In the genomic region with DNA sequence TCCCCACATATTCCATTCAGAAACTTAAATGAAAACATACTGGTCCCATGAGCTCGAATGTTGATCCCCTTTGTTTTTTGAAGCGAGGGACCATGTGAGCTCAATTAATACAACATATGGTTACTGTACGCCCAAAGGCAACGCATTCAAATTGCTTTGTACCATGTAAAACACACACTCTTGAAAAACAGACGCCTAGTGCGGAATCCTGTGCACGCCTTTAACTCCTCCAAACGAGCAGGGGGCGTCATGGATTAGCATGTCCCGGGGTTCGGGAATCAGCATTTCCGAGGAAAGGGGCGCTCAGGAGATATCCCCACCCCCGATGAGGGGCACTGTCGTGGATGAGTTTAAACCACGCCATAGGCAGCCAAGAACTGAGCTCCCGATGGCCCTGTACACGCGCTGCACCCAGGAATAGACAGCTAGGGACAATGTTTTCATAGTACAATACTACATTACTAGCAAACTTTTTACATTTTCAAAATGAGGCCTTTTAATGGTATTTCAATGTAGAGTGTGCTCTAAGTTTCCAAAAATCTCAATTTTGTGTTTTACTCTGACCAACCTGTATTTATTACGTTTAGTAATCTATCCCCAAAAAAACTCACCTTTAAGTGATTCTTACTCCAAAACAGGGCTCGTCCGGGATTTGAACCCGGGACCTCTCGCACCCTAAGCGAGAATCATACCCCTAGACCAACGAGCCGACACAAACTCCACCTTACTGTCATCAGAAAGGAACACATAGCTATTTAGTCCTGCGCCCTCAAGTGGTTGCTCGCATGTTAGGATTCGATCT, we compare ENCODE assay signal across 1 cellular context.
A peak's percentile ranks its signal among the peaks of the same experiment; 100 is the strongest.
TF ChIP-seq lines count a peak whose summit lies in the region.

No MANE protein-coding gene starts in this region.

TF ChIP-seq in K562, 482 proteins besides CTCF, POLR2A, EP300 and RAD21 (continued from another document):
- TF ChIP-seq HBP1 (CRISPR knock-in tag; IDR thresholded peaks at IDR 0.05) = peak; percentile 53; the same call in 1 of the 2 replicates
- peak; percentile 51; the same call in 1 of the 2 replicates for TF ChIP-seq GATAD2B (IDR thresholded peaks at IDR 0.05; ENCODE audit: borderline replicate concordance)
- TF ChIP-seq POLR3A (IDR thresholded peaks at IDR 0.05; ENCODE audit: borderline replicate concordance, extremely low read depth, insufficient read depth, insufficient read length) = peak; percentile 98
- TF ChIP-seq MEIS2 (IDR thresholded peaks at IDR 0.05; ENCODE audit: partially characterized antibody) = peak; percentile 11
- peak; percentile 92 for TF ChIP-seq CTCFL (IDR thresholded peaks at IDR 0.05; ENCODE audit: borderline replicate concordance, insufficient read depth, low read depth, low read length, poor library complexity, severe bottlenecking)
- peak; percentile 24; the same call in 1 of the 2 replicates for TF ChIP-seq SMARCA4 (IDR thresholded peaks at IDR 0.05)
- TF ChIP-seq, protein P1, sequence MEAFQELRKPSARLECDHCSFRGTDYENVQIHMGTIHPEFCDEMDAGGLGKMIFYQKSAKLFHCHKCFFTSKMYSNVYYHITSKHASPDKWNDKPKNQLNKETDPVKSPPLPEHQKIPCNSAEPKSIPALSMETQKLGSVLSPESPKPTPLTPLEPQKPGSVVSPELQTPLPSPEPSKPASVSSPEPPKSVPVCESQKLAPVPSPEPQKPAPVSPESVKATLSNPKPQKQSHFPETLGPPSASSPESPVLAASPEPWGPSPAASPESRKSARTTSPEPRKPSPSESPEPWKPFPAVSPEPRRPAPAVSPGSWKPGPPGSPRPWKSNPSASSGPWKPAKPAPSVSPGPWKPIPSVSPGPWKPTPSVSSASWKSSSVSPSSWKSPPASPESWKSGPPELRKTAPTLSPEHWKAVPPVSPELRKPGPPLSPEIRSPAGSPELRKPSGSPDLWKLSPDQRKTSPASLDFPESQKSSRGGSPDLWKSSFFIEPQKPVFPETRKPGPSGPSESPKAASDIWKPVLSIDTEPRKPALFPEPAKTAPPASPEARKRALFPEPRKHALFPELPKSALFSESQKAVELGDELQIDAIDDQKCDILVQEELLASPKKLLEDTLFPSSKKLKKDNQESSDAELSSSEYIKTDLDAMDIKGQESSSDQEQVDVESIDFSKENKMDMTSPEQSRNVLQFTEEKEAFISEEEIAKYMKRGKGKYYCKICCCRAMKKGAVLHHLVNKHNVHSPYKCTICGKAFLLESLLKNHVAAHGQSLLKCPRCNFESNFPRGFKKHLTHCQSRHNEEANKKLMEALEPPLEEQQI (IDR thresholded peaks at IDR 0.05) = peak; percentile 8
- TF ChIP-seq BRD4 (IDR thresholded peaks at IDR 0.05) = peak; percentile 21
- peak; percentile 27; the same call in 1 of the 2 replicates for TF ChIP-seq DMBX1 (CRISPR knock-in tag; IDR thresholded peaks at IDR 0.05; ENCODE audit: borderline replicate concordance)
- no peak for TF ChIP-seq SP2 (IDR thresholded peaks at IDR 0.05; ENCODE audit: extremely low read depth, low read depth, low read length, poor library complexity, severe bottlenecking)
- TF ChIP-seq MEF2D (tag; conservative IDR thresholded peaks at IDR 0.05; ENCODE audit: low read depth) = peak; percentile 48; the same call in 1 of the 2 replicates
- peak; percentile 89 for TF ChIP-seq ZNF764 (CRISPR knock-in tag; IDR thresholded peaks at IDR 0.05; ENCODE audit: low read depth)
- no peak for TF ChIP-seq SRSF1 (IDR thresholded peaks at IDR 0.05; ENCODE audit: low read depth, low read length)
- TF ChIP-seq PRDM10 (IDR thresholded peaks at IDR 0.05; ENCODE audit: partially characterized antibody) = peak; percentile 39
- TF ChIP-seq NFE2 (IDR thresholded peaks at IDR 0.05; ENCODE audit: low read depth) = peak; percentile 5
- no peak for TF ChIP-seq ZNF224 (CRISPR knock-in tag; IDR thresholded peaks at IDR 0.05)
- no peak for TF ChIP-seq DDX20 (tag; IDR thresholded peaks at IDR 0.05; ENCODE audit: low read depth)
- TF ChIP-seq MEF2A (IDR thresholded peaks at IDR 0.05; ENCODE audit: control insufficient read depth, low read depth, low read length) = no peak
- TF ChIP-seq FOXJ2 (tag; IDR thresholded peaks at IDR 0.05) = peak; percentile 85
- no peak for TF ChIP-seq ATF1 (CRISPR knock-in tag; IDR thresholded peaks at IDR 0.05)
- peak; percentile 81 for TF ChIP-seq ATF1 (tag; IDR thresholded peaks at IDR 0.05)
- peak; percentile 100 for TF ChIP-seq TBP (optimal IDR thresholded peaks at IDR 0.05; ENCODE audit: low read depth, low read length)
- TF ChIP-seq U2AF1 (optimal IDR thresholded peaks at IDR 0.05; ENCODE audit: low read depth, low read length) = no peak
- TF ChIP-seq ZSCAN29 (IDR thresholded peaks at IDR 0.05) = peak; percentile 76
- TF ChIP-seq SOX6 (IDR thresholded peaks at IDR 0.05) = peak; percentile 53; the same call in 1 of the 2 replicates
